In genomic region chr10:65891073-65891981, GRCh38 we compare ENCODE assay signal across 12 cellular contexts.
DNase-seq lines count a peak whose midpoint lies in the region; ATAC-seq, FAIRE-seq and TF ChIP-seq lines count a peak whose summit lies in the region.
"Had no signal": no experiment of that assay in that cellular context is flagged by ENCODE, and none has a peak within 500 bp of the region (broad histone marks: within the 10 kb centered on the region; RNA-seq: fewer than 3 reads in every experiment).

No MANE protein-coding gene starts in this region.

- no peak for FAIRE-seq in HepG2 (lab: Jason Lieb, UNC)
- FAIRE-seq: A204.1 had no signal

- no TSS peak for BruUV-seq in HepG2 (replicated peaks; lab: Mats Ljungman, UMichigan)

- POLR2A ChIA-PET in HepG2 (lab: Yijun Ruan, JAX), result no interaction called here

- H3K4me2 ChIP-seq in Karpas-422 (ENCODE audit: low read depth, low read length, poor library complexity, severe bottlenecking), result peak overlapping the region; percentile 89
- no peak overlapping the region for H3K4me2 ChIP-seq in HepG2 (ENCODE audit: low read depth, low read length)

- no peak for TF ChIP-seq RAD21 in HepG2 (CRISPR knock-in tag; IDR thresholded peaks at IDR 0.05)

- H3K36me3 ChIP-seq in Karpas-422 (ENCODE audit: insufficient read depth, low read length), result peaks cover 67% of the 10 kb centered on the region
- no peaks in the 10 kb centered on the region for H3K36me3 ChIP-seq in HepG2 (replicated peaks in 1 of 2; ENCODE audit: control insufficient read depth in 1 of 2, insufficient read depth in 2 of 2, low read length in 2 of 2)

- H3K9me2 ChIP-seq in Karpas-422 (replicated peaks; ENCODE audit: insufficient read depth, low read length), result no peaks in the 10 kb centered on the region

- CTCF ChIA-PET in HepG2 (lab: Yijun Ruan, JAX; ENCODE audit: low intra/inter-chr PET ratio, low total read pairs), result no interaction called here

- intact Hi-C loops in HepG2 (cut with micrococcal nuclease; ENCODE audit: unreplicated experiment), result no loop called here
- intact Hi-C loops in posterior vena cava (cut with DNase I), result no loop called here

- TF ChIP-seq EP300 in HepG2 (IDR thresholded peaks at IDR 0.05; ENCODE audit: low read depth in 2 of 2, low read length in 2 of 2) (no peak), HepG2 (CRISPR knock-in tag; IDR thresholded peaks at IDR 0.05; ENCODE audit: borderline replicate concordance) (no peak)

- no peak for TF ChIP-seq POLR2A in HepG2 (IDR thresholded peaks at IDR 0.05; ENCODE audit: insufficient read depth in 1 of 2, low read depth in 2 of 2, low read length in 2 of 2)

- H3K79me2 ChIP-seq in Karpas-422 (ENCODE audit: low read length), result peaks cover 47% of the 10 kb centered on the region
- H3K79me2 ChIP-seq in HepG2 (ENCODE audit: insufficient read depth, low read length), result no peaks in the 10 kb centered on the region

- ATAC-seq in HG02610 (IDR thresholded peaks at IDR 0.05; ENCODE audit: unreplicated experiment) (peak; percentile 97), HepG2 (no peak), HG03097 (IDR thresholded peaks at IDR 0.05; ENCODE audit: low FRiP score, unreplicated experiment) (no peak)
- ATAC-seq: stimulated activated naive B cell treated with anti-CD40 and anti-IgM and Interleukin-4, amounts not matched to agents 10 μg/mL and 1 μg/mL and 100 μg/mL, for 72 hours had no signal

- WGBS in HepG2 (ENCODE audit: low lambda C conversion rate), result 1% methylated on average over 3 of the region's 3 CpGs

- peak overlapping the region; percentile 66 for H3K4me3 ChIP-seq in Karpas-422 (ENCODE audit: low read length)
- H3K4me3 ChIP-seq in HepG2 (replicated peaks in 1 of 3; ENCODE audit: insufficient read depth in 1 of 3, low read depth in 2 of 3, low read length in 3 of 3), result no peak overlapping the region

- no peaks in the 10 kb centered on the region for H3K27me3 ChIP-seq in Karpas-422 (ENCODE audit: low read length)
- no peaks in the 10 kb centered on the region for H3K27me3 ChIP-seq in HepG2 (ENCODE audit: control insufficient read depth in 1 of 2, insufficient read depth in 2 of 2, low read length in 2 of 2)

- peak; percentile 0 for DNase-seq in DMS 273 (lab: John Stamatoyannopoulos, UW; ENCODE audit: unreplicated experiment)
- DNase-seq in DMS 273 treated with DMSO at 0.1 percent for 48 hours (lab: John Stamatoyannopoulos, UW), result no peak
- peak; percentile 95 for DNase-seq in Karpas-422
- no peak for DNase-seq in HepG2 (ENCODE audit: low spot score)
- DNase-seq in posterior vena cava (ENCODE audit: low spot score), result no peak
- no peak for DNase-seq in NCI-H82 treated with DMSO at 0.1 percent for 48 hours (lab: John Stamatoyannopoulos, UW; ENCODE audit: unreplicated experiment)
- DNase-seq: activated CD4-positive, CD25-positive, alpha-beta regulatory T cell treated with anti-CD3 and anti-CD28 coated beads, Interleukin-2, amount 50 U/mL, for 72 hours; NCI-H1930; stimulated activated naive B cell treated with anti-CD40 and anti-IgM and Interleukin-4, amounts not matched to agents 10 μg/mL and 1 μg/mL and 100 μg/mL, for 72 hours had no signal

- H3K9me3 ChIP-seq in Karpas-422 (ENCODE audit: low read length) (peaks cover 3% of the 10 kb centered on the region), HepG2 (ENCODE audit: low read length) (0 out of 2 replicates have a peak, but pooled peaks cover 6% of the 10 kb centered on the region)

- peaks cover 99% of the 10 kb centered on the region for H3K4me1 ChIP-seq in Karpas-422 (ENCODE audit: low read length)
- no peaks in the 10 kb centered on the region for H3K4me1 ChIP-seq in HepG2 (ENCODE audit: insufficient read depth, low read length)

- H2AFZ ChIP-seq in Karpas-422 (ENCODE audit: low read length), result no peak overlapping the region
- H2AFZ ChIP-seq in HepG2 (ENCODE audit: low read length), result no peak overlapping the region

- in situ Hi-C loops in HepG2 (cut with HindIII; ENCODE audit: extremely low pct_ligation_motif_present, low pct_unique_long_range_greater_than_20kb), result no loop called here

- H3K9ac ChIP-seq in Karpas-422 (ENCODE audit: low read length) (peak overlapping the region; percentile 81), HepG2 (ENCODE audit: insufficient read depth, low read depth, low read length) (no peak overlapping the region)

- H3K27ac ChIP-seq in Karpas-422 (ENCODE audit: low read length) (peak overlapping the region; percentile 100), HepG2 (ENCODE audit: extremely low read length, insufficient read depth, low read length) (no peak overlapping the region)

- H4K20me1 ChIP-seq in Karpas-422 (ENCODE audit: insufficient read depth, low read depth, low read length), result no peaks in the 10 kb centered on the region
- H4K20me1 ChIP-seq in HepG2 (ENCODE audit: insufficient read depth, low read length), result no peaks in the 10 kb centered on the region

- TF ChIP-seq CTCF in HepG2 (CRISPR knock-in tag; IDR thresholded peaks at IDR 0.05), result no peak

TF ChIP-seq in HepG2, 621 proteins besides CTCF, POLR2A, EP300 and RAD21:
- TF ChIP-seq ATF3 (CRISPR knock-in tag; IDR thresholded peaks at IDR 0.05), result no peak
- TF ChIP-seq ZNF343 (CRISPR knock-in tag; IDR thresholded peaks at IDR 0.05), result no peak
- TF ChIP-seq NFE2L2 (IDR thresholded peaks at IDR 0.05; ENCODE audit: low read length), result peak; percentile 75
- no peak for TF ChIP-seq ZSCAN30 (CRISPR knock-in tag; IDR thresholded peaks at IDR 0.05)
- no peak for TF ChIP-seq BCLAF1 (IDR thresholded peaks at IDR 0.05)
- no peak for TF ChIP-seq GLMP (CRISPR knock-in tag; IDR thresholded peaks at IDR 0.05; ENCODE audit: borderline replicate concordance)
- no peak for TF ChIP-seq HNF1A (IDR thresholded peaks at IDR 0.05; ENCODE audit: low read depth)
- no peak for TF ChIP-seq HNF1A (CRISPR knock-in tag; IDR thresholded peaks at IDR 0.05; ENCODE audit: borderline replicate concordance)
- TF ChIP-seq ZNF33B (CRISPR knock-in tag; IDR thresholded peaks at IDR 0.05), result no peak
- TF ChIP-seq KLF11 (CRISPR knock-in tag; IDR thresholded peaks at IDR 0.05), result no peak

Comparison
In these comparisons a context has a peak if more than half of its experiments do, and no peak if none do; other contexts are left out.
1. DNase-seq: peak in DMS 273 (single experiment) and Karpas-422 (single experiment); none in DMS 273 treated with DMSO at 0.1 percent for 48 hours (single experiment), HepG2 (single experiment), posterior vena cava (single experiment) and NCI-H82 treated with DMSO at 0.1 percent for 48 hours (single experiment).